ENCODE assay signal across 9 cellular contexts in the genomic region with DNA sequence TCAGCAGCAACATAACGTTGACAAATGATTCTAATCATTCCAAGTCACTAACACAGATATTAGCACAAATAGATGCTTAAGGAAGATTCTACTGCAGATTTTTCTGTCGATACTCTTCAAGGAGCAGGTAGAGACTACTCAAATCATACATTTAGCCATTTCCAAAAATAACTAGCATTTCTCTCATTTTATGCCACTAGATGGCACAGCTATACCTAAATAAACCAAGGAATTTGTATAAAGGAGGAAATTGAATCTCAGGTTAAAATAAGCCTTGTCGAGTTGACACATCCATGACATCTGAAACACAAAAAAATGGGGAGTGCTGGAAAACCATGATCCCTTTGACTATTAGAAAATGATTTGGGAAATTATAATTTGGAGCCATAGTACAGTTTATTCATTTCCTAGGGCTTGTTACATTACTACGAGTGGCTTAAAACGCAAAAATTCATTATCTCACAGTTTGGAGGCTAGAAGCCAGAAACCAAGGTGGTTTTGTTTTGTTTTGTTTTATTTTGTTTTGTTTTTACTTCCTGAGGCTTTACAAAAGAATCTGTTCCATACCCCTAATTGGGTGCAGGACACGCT. TPM values are rescaled to one million over a fixed set of nuclear protein-coding genes. Genes with fewer than 3 reads are reported as not detected.
DNase-seq lines count a peak whose midpoint lies in the region; ATAC-seq, FAIRE-seq and TF ChIP-seq lines count a peak whose summit lies in the region.
"Had no signal": no experiment of that assay in that cellular context is flagged by ENCODE, and none has a peak within 500 bp of the region (broad histone marks: within the 10 kb centered on the region; RNA-seq: fewer than 3 reads in every experiment).

No MANE protein-coding gene starts in this region.

- no peaks in the 10 kb centered on the region for H3K36me3 Mint-ChIP-seq in progenitor cell of endocrine pancreas (ENCODE audit: insufficient read depth)

- no peaks in the 10 kb centered on the region for H3K4me1 ChIP-seq in esophagus muscularis mucosa

- 57% methylated on average over 6 of the region's 6 CpGs for WGBS in esophagus muscularis mucosa

- H3K4me3 Mint-ChIP-seq in progenitor cell of endocrine pancreas (ENCODE audit: low read depth), result no peak overlapping the region

- H3K4me3 ChIP-seq in esophagus muscularis mucosa, result no peak overlapping the region

- TF ChIP-seq CTCF in D721Med (IDR thresholded peaks at IDR 0.05; ENCODE audit: insufficient read depth, missing control alignments) (peak; percentile 56), esophagus muscularis mucosa (IDR thresholded peaks at IDR 0.05) (peak; percentile 37 to 47 (median 38)), progenitor cell of endocrine pancreas (IDR thresholded peaks at IDR 0.05; ENCODE audit: unreplicated experiment) (peak; percentile 67)

- TF ChIP-seq EP300 in esophagus muscularis mucosa (IDR thresholded peaks at IDR 0.05), result no peak

- H3K27me3 ChIP-seq in esophagus muscularis mucosa, result no peaks in the 10 kb centered on the region

- DNase-seq in D721Med (ENCODE audit: insufficient read length, low spot score) (no peak), HT-29 (ENCODE audit: low spot score) (peak; percentile 60), OCI-M1 (lab: John Stamatoyannopoulos, UW) (peak; percentile 69), esophagus muscularis mucosa (ENCODE audit: extremely low spot score) (no peak), progenitor cell of endocrine pancreas (ENCODE audit: low spot score, unreplicated experiment) (no peak), GM19240 (ENCODE audit: insufficient read length, low spot score) (no peak)
- DNase-seq: left cardiac atrium had no signal

- no peak for ATAC-seq in HG03469 (IDR thresholded peaks at IDR 0.05; ENCODE audit: unreplicated experiment)
- ATAC-seq in HG02623 (IDR thresholded peaks at IDR 0.05; ENCODE audit: unreplicated experiment), result no peak

- H3K27ac ChIP-seq in esophagus muscularis mucosa (replicated peaks in 1 of 4), result no peak overlapping the region

- no peak overlapping the region for H3K27ac Mint-ChIP-seq in progenitor cell of endocrine pancreas

- no peaks in the 10 kb centered on the region for H3K9me3 ChIP-seq in esophagus muscularis mucosa

- no peak for TF ChIP-seq POLR2A in esophagus muscularis mucosa (IDR thresholded peaks at IDR 0.05; ENCODE audit: low read depth)

- intact Hi-C loops in esophagus muscularis mucosa (cut with DNase I), result loop anchor here (2.0 kb wide), 1 partner anchor 350 kb away; no protein-coding TSS in a partner anchor

- no peaks in the 10 kb centered on the region for H3K9me3 Mint-ChIP-seq in progenitor cell of endocrine pancreas (ENCODE audit: low read depth)

- H3K36me3 ChIP-seq in esophagus muscularis mucosa, result no peaks in the 10 kb centered on the region

- peak; percentile 75 for FAIRE-seq in D721Med (lab: Jason Lieb, UNC)

- no peaks in the 10 kb centered on the region for H3K4me1 Mint-ChIP-seq in progenitor cell of endocrine pancreas (ENCODE audit: low read depth)

- no peaks in the 10 kb centered on the region for H3K27me3 Mint-ChIP-seq in progenitor cell of endocrine pancreas

RNA-seq across cellular contexts. Expression of a gene that starts 59.5 kb away (rescaled TPM):
- not detected in 2 replicates for total RNA-seq in HT-29 (2014; rRNA removed; shearing (Covaris generic))
- not detected for total RNA-seq in esophagus muscularis mucosa
- not detected in 2 replicates for total RNA-seq in progenitor cell of endocrine pancreas
- total RNA-seq: left cardiac atrium had no signal

Comparison
In these comparisons a context has a peak if more than half of its experiments do, and no peak if none do; other contexts are left out.
1. DNase-seq: peak in HT-29 (single experiment) and OCI-M1 (single experiment); none in D721Med (single experiment), esophagus muscularis mucosa (single experiment), progenitor cell of endocrine pancreas (single experiment) and GM19240 (single experiment).
2. Peak in every context shown above with its lines, with median percentiles within 50 percentile points of each other: CTCF ChIP-seq.